In genomic region chr6:4210619-4211419, GRCh38 we compare ENCODE assay signal across 8 cellular contexts.
DNase-seq lines count a peak whose midpoint lies in the region; ATAC-seq and TF ChIP-seq lines count a peak whose summit lies in the region.

No MANE protein-coding gene starts in this region.

- ATAC-seq in DND-41 (ENCODE audit: insufficient read depth, low read depth): peak; percentile 66
- peak; percentile 70 for ATAC-seq in esophagus mucosa
- ATAC-seq in natural killer cell: peak; percentile 69 to 87 (median 82)
- ATAC-seq in GM18517 (IDR thresholded peaks at IDR 0.05; ENCODE audit: unreplicated experiment): no peak

- TF ChIP-seq CTCF in DND-41 (IDR thresholded peaks at IDR 0.05; ENCODE audit: borderline replicate concordance, extremely low read depth, low read length, poor library complexity, severe bottlenecking): peak; percentile 68
- TF ChIP-seq CTCF in HFFc6 (IDR thresholded peaks at IDR 0.05): peak; percentile 88
- peak; percentile 68 for TF ChIP-seq CTCF in natural killer cell (IDR thresholded peaks at IDR 0.05)

- H3K4me1 Mint-ChIP-seq in HFFc6 (ENCODE audit: low read depth) (0 out of 2 replicates have a peak, but pooled peaks cover 4% of the 10 kb centered on the region), natural killer cell (no peaks in the 10 kb centered on the region)

- no peak overlapping the region for H2AFZ ChIP-seq in DND-41 (ENCODE audit: low read depth, low read length)

- no peak overlapping the region for H3K4me3 ChIP-seq in DND-41 (ENCODE audit: low read depth in 1 of 2, low read length in 2 of 2)

- peaks cover 10% of the 10 kb centered on the region for H3K9me3 ChIP-seq in DND-41 (ENCODE audit: insufficient read depth, low read length, severe bottlenecking)

- peak; percentile 44 for DNase-seq in DND-41
- DNase-seq in HFFc6: peak; percentile 49
- DNase-seq in NCI-H774 (lab: John Stamatoyannopoulos, UW): peak; percentile 5
- DNase-seq in activated CD8-positive, alpha-beta memory T cell treated with anti-CD3 and anti-CD28 coated beads for 48 hours (ENCODE audit: low read depth in 2 of 3, low spot score in 2 of 3): peak in 2 of 3 experiments; percentile 17 to 30
- peak; percentile 29 for DNase-seq in natural killer cell
- DNase-seq in stimulated activated naive CD4-positive, alpha-beta T cell treated with Interleukin-2 at 50 U/mL for 16 hours (lab: John Stamatoyannopoulos, UW): peak; percentile 23

- H3K36me3 Mint-ChIP-seq in HFFc6 (ENCODE audit: low read depth): peaks cover 4% of the 10 kb centered on the region; the same call in 1 of the 2 replicates
- no peaks in the 10 kb centered on the region for H3K36me3 Mint-ChIP-seq in natural killer cell

- no peak overlapping the region for H3K4me3 Mint-ChIP-seq in HFFc6
- H3K4me3 Mint-ChIP-seq in natural killer cell: no peak overlapping the region

- peaks cover 7% of the 10 kb centered on the region for H3K27me3 Mint-ChIP-seq in HFFc6 (ENCODE audit: insufficient read depth)
- H3K27me3 Mint-ChIP-seq in natural killer cell (ENCODE audit: low read depth in 2 of 2): peaks cover 3 to 8% of the 10 kb centered on the region in 2 donors

- peaks cover 22% of the 10 kb centered on the region for H3K9me3 Mint-ChIP-seq in HFFc6
- no peaks in the 10 kb centered on the region for H3K9me3 Mint-ChIP-seq in natural killer cell

- H3K9ac ChIP-seq in DND-41 (ENCODE audit: low read depth, low read length): no peak overlapping the region

- intact Hi-C loops in natural killer cell (cut with micrococcal nuclease): loop anchor here (1.0 kb wide), 1 partner anchor 469 kb away; no protein-coding TSS in a partner anchor

- H3K27ac Mint-ChIP-seq in HFFc6: no peak overlapping the region
- no peak overlapping the region for H3K27ac Mint-ChIP-seq in natural killer cell

- H4K20me1 ChIP-seq in DND-41 (ENCODE audit: insufficient read depth, low read length): no peaks in the 10 kb centered on the region

- no peak overlapping the region for H3K27ac ChIP-seq in DND-41 (ENCODE audit: low read length)

- no peak overlapping the region for H3K4me2 ChIP-seq in DND-41 (ENCODE audit: insufficient read depth, low read length)

- peaks cover 3% of the 10 kb centered on the region for H3K27me3 ChIP-seq in DND-41 (ENCODE audit: insufficient read depth, low read length, poor library complexity)

- H3K79me2 ChIP-seq in DND-41 (ENCODE audit: insufficient read depth, low read length): no peaks in the 10 kb centered on the region

- no peaks in the 10 kb centered on the region for H3K4me1 ChIP-seq in DND-41 (ENCODE audit: insufficient read depth, low read length)

- H3K36me3 ChIP-seq in DND-41 (ENCODE audit: insufficient read depth, low read length): no peaks in the 10 kb centered on the region
